ENCODE assay signal across 8 cellular contexts in the genomic region with DNA sequence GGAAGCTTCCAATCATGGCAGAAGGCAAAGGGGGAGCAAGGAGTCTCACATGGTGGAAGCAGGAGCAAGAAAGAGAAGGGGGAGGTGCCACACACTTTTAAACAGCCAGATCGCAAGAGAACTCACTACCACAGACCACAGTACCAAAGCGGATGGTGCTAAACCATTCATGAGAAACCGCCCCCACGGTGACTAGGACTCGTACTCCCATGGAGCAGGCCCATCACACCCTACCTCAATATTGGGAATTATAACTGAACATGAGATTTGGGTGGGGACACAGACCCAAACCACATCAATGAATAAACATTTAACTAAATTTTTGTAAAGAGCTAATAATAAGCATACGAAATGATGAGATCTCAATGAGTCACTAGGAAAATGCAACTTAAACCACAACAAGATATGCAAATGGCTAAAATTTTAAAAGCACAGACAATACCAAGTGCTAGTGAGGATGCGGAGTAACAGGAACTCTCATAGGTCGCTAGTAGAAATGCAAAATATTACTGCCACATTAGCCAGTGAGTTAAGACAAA. TPM values are rescaled to one million over a fixed set of nuclear protein-coding genes. Genes with fewer than 3 reads are reported as not detected.
DNase-seq lines count a peak whose midpoint lies in the region; ATAC-seq lines count a peak whose summit lies in the region.

No MANE protein-coding gene starts in this region.

- H3K36me3 ChIP-seq in MG63 = peaks cover 16% of the 10 kb centered on the region

- peaks cover 10% of the 10 kb centered on the region for H3K36me3 Mint-ChIP-seq in IgD-negative memory B cell
- peaks cover 10 to 69% of the 10 kb centered on the region in 2 donors for H3K36me3 Mint-ChIP-seq in activated naive CD4-positive, alpha-beta T cell treated with anti-CD3 and anti-CD28 coated beads, Interleukin-2, amount 50 U/mL, for 72 hours

- H3K4me1 Mint-ChIP-seq in IgD-negative memory B cell = peaks cover 29 to 45% (median 44%) of the 10 kb centered on the region in 3 donors

- no peak overlapping the region for H3K4me3 ChIP-seq in MG63

- peak; percentile 48 for ATAC-seq in GM19452 (IDR thresholded peaks at IDR 0.05; ENCODE audit: unreplicated experiment)
- peak; percentile 84 to 92 for ATAC-seq in activated naive CD4-positive, alpha-beta T cell treated with anti-CD3 and anti-CD28 coated beads, Interleukin-2, amount 50 U/mL, for 72 hours

- peaks cover 2% of the 10 kb centered on the region for H3K27me3 Mint-ChIP-seq in IgD-negative memory B cell

- peak overlapping the region; percentile 34 to 71 (median 60) for H3K4me3 Mint-ChIP-seq in IgD-negative memory B cell

- H3K27me3 ChIP-seq in MG63 = no peaks in the 10 kb centered on the region

- H3K9me3 Mint-ChIP-seq in IgD-negative memory B cell = peaks cover 0 to 4% (median 0%) of the 10 kb centered on the region in 3 donors
- peaks cover 0 to 12% of the 10 kb centered on the region in 2 donors for H3K9me3 Mint-ChIP-seq in activated naive CD4-positive, alpha-beta T cell treated with anti-CD3 and anti-CD28 coated beads, Interleukin-2, amount 50 U/mL, for 72 hours

- DNase-seq in activated naive CD4-positive, alpha-beta T cell treated with anti-CD3 and anti-CD28 coated beads, Interleukin-2, amount 50 U/mL, for 72 hours (ENCODE audit: low spot score in 2 of 2) = peak; percentile 58 to 59
- peak; percentile 37 for DNase-seq in stimulated activated CD8-positive, alpha-beta memory T cell treated with anti-CD3 and anti-CD28 coated beads, Interleukin-12 subunit alpha, Interleukin-12 subunit beta, amount 100 ng/mL, for 24 hours (ENCODE audit: extremely low read depth)
- DNase-seq in MG63 = no peak
- no peak for DNase-seq in LoVo (ENCODE audit: low spot score)
- no peak for DNase-seq in cortex of kidney (lab: John Stamatoyannopoulos, UW)
- DNase-seq in NCI-H1417 (lab: John Stamatoyannopoulos, UW) = no peak

- no peaks in the 10 kb centered on the region for H3K9me3 ChIP-seq in MG63

- H3K27ac Mint-ChIP-seq in IgD-negative memory B cell = peak overlapping the region; percentile 48 to 95 (median 80)
- H3K27ac Mint-ChIP-seq in activated naive CD4-positive, alpha-beta T cell treated with anti-CD3 and anti-CD28 coated beads, Interleukin-2, amount 50 U/mL, for 72 hours = peak overlapping the region; percentile 58 to 71

RNA-seq across cellular contexts. Expression of a gene that starts 10.0 kb away (rescaled TPM):
- 29.2 TPM for polyA plus RNA-seq in IgD-negative memory B cell
- 10 to 100 TPM; 47.2 to 78.9 TPM for total RNA-seq in activated naive CD4-positive, alpha-beta T cell treated with anti-CD3 and anti-CD28 coated beads, Interleukin-2, amount 50 U/mL, for 72 hours
- total RNA-seq in MG63 (2014; rRNA removed; shearing (Covaris generic); ENCODE audit: low replicate concordance) = 8.2 and 27.7 TPM in 2 replicates

RNA-seq across cellular contexts. Expression of a gene that starts 43.9 kb away (rescaled TPM):
- polyA plus RNA-seq in IgD-negative memory B cell = 18.2 TPM
- total RNA-seq in activated naive CD4-positive, alpha-beta T cell treated with anti-CD3 and anti-CD28 coated beads, Interleukin-2, amount 50 U/mL, for 72 hours = 10 to 100 TPM; 14.2 to 14.5 TPM
- 10.4 and 13.3 TPM in 2 replicates for total RNA-seq in MG63 (2014; rRNA removed; shearing (Covaris generic); ENCODE audit: low replicate concordance)

Comparison
In these comparisons a context has a peak if more than half of its experiments do, and no peak if none do; other contexts are left out.
1. DNase-seq: peak in activated naive CD4-positive, alpha-beta T cell treated with anti-CD3 and anti-CD28 coated beads, Interleukin-2, amount 50 U/mL, for 72 hours (2 of 2) and stimulated activated CD8-positive, alpha-beta memory T cell treated with anti-CD3 and anti-CD28 coated beads, Interleukin-12 subunit alpha, Interleukin-12 subunit beta, amount 100 ng/mL, for 24 hours (single experiment); none in MG63 (single experiment), LoVo (single experiment), cortex of kidney (single experiment) and NCI-H1417 (0 of 3).